ENCODE assay signal across 1 cellular context in genomic region chr1:156293098-156293434, GRCh38.
TF ChIP-seq lines count a peak whose summit lies in the region.

No MANE protein-coding gene starts in this region.

TF ChIP-seq in HepG2, 621 proteins besides CTCF, POLR2A, EP300 and RAD21:
- TF ChIP-seq HNRNPL (IDR thresholded peaks at IDR 0.05; ENCODE audit: low read depth, low read length) (no peak), MTA1 (CRISPR knock-in tag; IDR thresholded peaks at IDR 0.05; ENCODE audit: borderline replicate concordance) (no peak), ZSCAN31 (CRISPR knock-in tag; IDR thresholded peaks at IDR 0.05; ENCODE audit: low read depth) (no peak), ZNF850 (CRISPR knock-in tag; conservative IDR thresholded peaks at IDR 0.05) (no peak), AGO2 (optimal IDR thresholded peaks at IDR 0.05; ENCODE audit: low read depth, low read length) (no peak), ZNF792 (CRISPR knock-in tag; IDR thresholded peaks at IDR 0.05) (no peak), RFXAP (CRISPR knock-in tag; IDR thresholded peaks at IDR 0.05; ENCODE audit: borderline replicate concordance) (no peak), GPBP1L1 (CRISPR knock-in tag; IDR thresholded peaks at IDR 0.05) (no peak), RBM22 (optimal IDR thresholded peaks at IDR 0.05; ENCODE audit: low read length) (no peak), ATF4 (CRISPR knock-in tag; IDR thresholded peaks at IDR 0.05) (no peak), ZNF784 (CRISPR knock-in tag; IDR thresholded peaks at IDR 0.05; ENCODE audit: borderline replicate concordance) (no peak), ZNF17 (CRISPR knock-in tag; IDR thresholded peaks at IDR 0.05) (no peak), PAXIP1 (CRISPR knock-in tag; conservative IDR thresholded peaks at IDR 0.05) (no peak), NCOR1 (IDR thresholded peaks at IDR 0.05; ENCODE audit: borderline replicate concordance, low read length) (no peak), IRF9 (CRISPR knock-in tag; IDR thresholded peaks at IDR 0.05; ENCODE audit: borderline replicate concordance) (no peak)
